Comparison of ENCODE assay signal across 7 cellular contexts in the genomic region with DNA sequence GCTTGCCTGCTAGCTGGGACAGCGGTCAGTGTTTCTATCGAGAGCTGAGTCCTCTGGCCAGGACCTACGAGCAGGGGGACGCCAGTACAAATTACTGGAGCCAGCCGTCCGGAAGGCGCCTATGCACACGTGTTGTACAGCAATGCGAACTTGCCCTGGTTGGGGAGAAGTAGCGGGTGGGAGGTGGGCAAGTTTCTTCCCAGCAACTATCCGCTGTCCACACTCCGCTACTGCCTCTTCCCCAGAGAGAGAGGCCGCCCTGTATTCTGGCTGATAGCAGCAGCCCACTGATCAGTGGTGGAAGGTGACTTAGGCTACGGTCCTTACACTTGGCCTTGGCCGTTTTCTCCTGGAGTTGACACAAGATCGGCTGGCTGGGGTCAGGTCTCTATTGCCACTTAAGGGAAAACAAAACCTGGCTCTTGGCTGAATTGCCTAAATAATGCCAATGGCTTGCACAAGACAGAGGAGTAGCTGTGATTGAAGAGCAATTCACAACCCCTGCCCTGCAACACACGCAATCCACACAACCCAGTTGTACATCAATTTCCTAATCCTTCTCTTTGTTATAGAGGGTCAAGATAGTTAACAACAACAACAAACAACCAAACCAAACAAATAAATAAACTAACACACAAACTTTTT. TPM values are rescaled to one million over a fixed set of nuclear protein-coding genes. Genes with fewer than 3 reads are reported as not detected.
DNase-seq lines count a peak whose midpoint lies in the region; ATAC-seq and TF ChIP-seq lines count a peak whose summit lies in the region.

No MANE protein-coding gene starts in this region.

- H3K4me2 ChIP-seq in H9 (ENCODE audit: insufficient read depth, insufficient read length, low read length) = peak overlapping the region; percentile 55
- peak overlapping the region; percentile 94 for H3K4me2 ChIP-seq in hepatocyte

- peak overlapping the region; percentile 45 for H3K14ac ChIP-seq in H9 (ENCODE audit: insufficient read depth, low read length)

- no peak overlapping the region for H3T11ph ChIP-seq in H9 (ENCODE audit: low read length)

- H3K4me3 ChIP-seq in hepatocyte (no peak overlapping the region), HAP-1 (no peak overlapping the region)

- peak overlapping the region; percentile 3 for H3K18ac ChIP-seq in H9 (ENCODE audit: insufficient read length, low read depth, low read length)

- POLR2A ChIA-PET in T-cell (lab: Charles Lee) = no interaction called here

- no peak overlapping the region for H4K91ac ChIP-seq in H9 (ENCODE audit: insufficient read length, low read depth, low read length)

- no peak overlapping the region for H4K5ac ChIP-seq in H9 (ENCODE audit: insufficient read length, low read depth, low read length)

- H2BK120ac ChIP-seq in H9 (ENCODE audit: low read depth, low read length, poor library complexity, severe bottlenecking) = no peak overlapping the region

- H4K20me1 ChIP-seq in H9 (ENCODE audit: control insufficient read depth, insufficient read depth, insufficient read length) (no peaks in the 10 kb centered on the region), hepatocyte (ENCODE audit: insufficient read depth, poor library complexity, severe bottlenecking) (no peaks in the 10 kb centered on the region)

- no peak overlapping the region for H4K8ac ChIP-seq in H9 (replicated peaks; ENCODE audit: insufficient read length, low read depth, low read length)

- H3K4me1 Mint-ChIP-seq in H9 (peaks cover 20 to 21% of the 10 kb centered on the region in 2 experiments), T-cell (peaks cover 0 to 3% (median 2%) of the 10 kb centered on the region in 3 donors)

- no CpG with 5 or more reads among the region's 17 CpGs for WGBS in H9 (ENCODE audit: extremely low coverage, insufficient read length, low lambda C conversion rate)
- 91% methylated on average over 17 of the region's 17 CpGs for WGBS in hepatocyte (ENCODE audit: low lambda C conversion rate, missing lambda C conversion rate)

- TF ChIP-seq CTCF in H9 (conservative IDR thresholded peaks at IDR 0.05) (no peak), hepatocyte (IDR thresholded peaks at IDR 0.05; ENCODE audit: poor library complexity) (no peak)

- DNase-seq in H9 (no peak), T-cell (no peak), hepatocyte (ENCODE audit: low spot score) (no peak), sciatic nerve (ENCODE audit: low spot score) (no peak), NCI-H510A treated with DMSO at 0.1 percent for 48 hours (lab: John Stamatoyannopoulos, UW) (no peak), NCI-H2196 (lab: John Stamatoyannopoulos, UW; ENCODE audit: unreplicated experiment) (no peak), HAP-1 (ENCODE audit: low spot score in 2 of 2) (no peak)

- no peaks in the 10 kb centered on the region for H3K23me2 ChIP-seq in H9 (ENCODE audit: insufficient read length, low read depth, low read length, poor library complexity, severe bottlenecking)

- H3K9ac ChIP-seq in H9 (ENCODE audit: extremely low read depth, insufficient read length, low read length) = no peak overlapping the region

- H2BK15ac ChIP-seq in H9 (ENCODE audit: low read depth, low read length) = no peak overlapping the region; the same call in 1 of the 2 replicates

- H2BK12ac ChIP-seq in H9 (ENCODE audit: insufficient read length, low read depth, low read length) = no peak overlapping the region

- H2BK5ac ChIP-seq in H9 (ENCODE audit: insufficient read length, low read length) = no peak overlapping the region

- intact Hi-C loops in sciatic nerve (cut with DNase I) = no loop called here

- H2BK20ac ChIP-seq in H9 (ENCODE audit: low read depth, low read length, poor library complexity, severe bottlenecking) = no peak overlapping the region

- H3K36me3 ChIP-seq in hepatocyte (replicated peaks; ENCODE audit: insufficient read depth, low read depth) (no peaks in the 10 kb centered on the region), HAP-1 (replicated peaks) (no peaks in the 10 kb centered on the region)

- H3K23ac ChIP-seq in H9 (ENCODE audit: insufficient read length, low read depth, low read length) = no peak overlapping the region

- H3K27ac Mint-ChIP-seq in H9 (no peak overlapping the region), T-cell (no peak overlapping the region)

- H3K36me3 Mint-ChIP-seq in H9 (ENCODE audit: insufficient read depth in 1 of 3, low read depth in 3 of 3) (no peaks in the 10 kb centered on the region), T-cell (no peaks in the 10 kb centered on the region)

- H3K9me2 ChIP-seq in hepatocyte (replicated peaks; ENCODE audit: insufficient read depth) = no peaks in the 10 kb centered on the region

- H3K27me3 Mint-ChIP-seq in H9 (ENCODE audit: low read depth) = peaks cover 7% of the 10 kb centered on the region
- peaks cover 33 to 40% of the 10 kb centered on the region in 2 donors for H3K27me3 Mint-ChIP-seq in T-cell

- H2AK5ac ChIP-seq in H9 (ENCODE audit: insufficient read length, low read length) = no peak overlapping the region

- H3K56ac ChIP-seq in H9 (ENCODE audit: insufficient read length, low read depth, low read length) = no peak overlapping the region

- H3K9me3 Mint-ChIP-seq in H9 (no peaks in the 10 kb centered on the region), T-cell (no peaks in the 10 kb centered on the region)

- in situ Hi-C loops in HAP-1 (cut with MboI; ENCODE audit: low sequenced_read_pairs) = no loop called here

- H3K9me3 ChIP-seq in H9 (ENCODE audit: control insufficient read depth, low read depth, low read length) (no peaks in the 10 kb centered on the region), hepatocyte (ENCODE audit: low read depth) (no peaks in the 10 kb centered on the region), HAP-1 (no peaks in the 10 kb centered on the region)

- H3K4me3 Mint-ChIP-seq in H9 = peak overlapping the region; percentile 65 to 71; a peak in 4 of 5 replicates
- H3K4me3 Mint-ChIP-seq in T-cell = peak overlapping the region; percentile 41 to 58 (median 44)

- no peaks in the 10 kb centered on the region for H3K27me3 ChIP-seq in H9 (ENCODE audit: insufficient read depth, low read length)
- no peaks in the 10 kb centered on the region for H3K27me3 ChIP-seq in hepatocyte
- H3K27me3 ChIP-seq in HAP-1 (ENCODE audit: low read depth) = no peaks in the 10 kb centered on the region

- CTCF ChIA-PET in T-cell (lab: Charles Lee) = interaction anchor here (0.6 to 2.6 kb wide), 15 partner anchors 9 to 1444 kb away, joined by 3 to 34 read pairs (median 6); partner anchors contain the start of genes CEP152 (in 1 of the 2), COPS2 (in 1 of the 2), EID1 (in 1 of the 2) and SECISBP2L (in 1 of the 2)

- H3K4ac ChIP-seq in H9 (ENCODE audit: low read depth, low read length) = no peak overlapping the region

- H2AFZ ChIP-seq in H9 (ENCODE audit: low read length) (no peak overlapping the region), hepatocyte (peak overlapping the region; percentile 96)

- H3K27ac ChIP-seq in H9 (ENCODE audit: insufficient read length, low read depth, low read length) (no peak overlapping the region), hepatocyte (peak overlapping the region; percentile 63)

- H3K4me1 ChIP-seq in H9 (ENCODE audit: insufficient read depth, low read length) (no peaks in the 10 kb centered on the region), hepatocyte (ENCODE audit: insufficient read depth) (peaks cover 7% of the 10 kb centered on the region), HAP-1 (peaks cover 12% of the 10 kb centered on the region)

- H3K79me2 ChIP-seq in H9 (ENCODE audit: insufficient read depth, low read length) (no peaks in the 10 kb centered on the region), hepatocyte (no peaks in the 10 kb centered on the region)

- ATAC-seq in T-cell (replicated peaks in 1 of 4) (no peak), sciatic nerve (peak; percentile 28)

- H3K79me1 ChIP-seq in H9 (ENCODE audit: insufficient read depth, low read depth, low read length, poor library complexity, severe bottlenecking) = no peaks in the 10 kb centered on the region

RNA-seq across cellular contexts. Expression of gene SHC4, which starts 12.8 kb away (rescaled TPM):
- total RNA-seq in H9 (2021) = 0.26 and 0.55 TPM in 2 replicates
- under 1 TPM; 0.13 to 0.88 (median 0.19) TPM for total RNA-seq in T-cell
- total RNA-seq in hepatocyte = 1.00 and 1.2 TPM in 2 replicates
- polyA plus RNA-seq in hepatocyte = 0.75 and 0.91 TPM in 2 replicates
- total RNA-seq in sciatic nerve = 74.2 TPM

Comparison
In these comparisons a context has a peak if more than half of its experiments do, and no peak if none do; other contexts are left out.
1. RNA of gene SHC4, which starts 12.8 kb away (total RNA-seq): 74.2 TPM in sciatic nerve (single experiment); 1.00 to 1.2 TPM in hepatocyte, 0.26 to 0.55 TPM in H9 and 0.13 to 0.88 TPM in T-cell; every median in the first group is over 10 times any median in the second.